In the genomic region with DNA sequence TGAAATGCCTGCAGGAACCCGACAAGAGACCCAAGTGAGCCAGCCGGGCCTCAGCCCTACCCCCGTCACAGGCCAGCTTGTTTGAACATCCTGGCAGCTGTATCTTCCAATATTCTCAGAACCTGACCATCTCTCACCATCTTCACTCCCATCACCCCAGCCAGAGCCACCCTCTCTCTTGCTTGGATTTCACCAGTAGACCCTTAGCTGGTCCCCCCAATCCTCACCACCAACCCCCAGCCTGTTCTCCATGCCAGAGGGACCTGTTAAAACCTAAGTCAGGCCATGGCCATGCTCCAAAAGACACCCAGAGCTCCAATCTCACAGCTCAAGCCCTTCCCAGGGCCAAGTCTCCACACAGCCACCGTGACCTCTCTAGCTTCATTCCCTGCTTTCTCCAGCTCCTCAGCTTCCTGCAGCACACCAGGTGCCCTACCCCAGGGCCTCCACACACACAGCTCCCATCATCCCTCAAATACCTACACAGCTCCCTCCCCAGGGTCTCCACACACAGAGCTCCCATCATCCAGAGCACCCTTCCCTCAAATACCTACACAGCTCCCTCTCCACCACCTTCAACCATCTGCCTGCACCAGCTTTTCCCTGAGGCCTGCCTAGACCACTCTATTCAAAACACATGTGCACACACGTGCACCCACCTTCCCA, we compare ENCODE assay signal across 1 cellular context.
TF ChIP-seq lines count a peak whose summit lies in the region.

No MANE protein-coding gene starts in this region.

TF ChIP-seq in endothelial cell of umbilical vein, 7 proteins besides CTCF, POLR2A, EP300 and RAD21:
- TF ChIP-seq JUN (IDR thresholded peaks at IDR 0.05; ENCODE audit: borderline replicate concordance, insufficient read depth, insufficient read length, low read depth) = no peak
